ENCODE assay signal across 32 cellular contexts in the genomic region with DNA sequence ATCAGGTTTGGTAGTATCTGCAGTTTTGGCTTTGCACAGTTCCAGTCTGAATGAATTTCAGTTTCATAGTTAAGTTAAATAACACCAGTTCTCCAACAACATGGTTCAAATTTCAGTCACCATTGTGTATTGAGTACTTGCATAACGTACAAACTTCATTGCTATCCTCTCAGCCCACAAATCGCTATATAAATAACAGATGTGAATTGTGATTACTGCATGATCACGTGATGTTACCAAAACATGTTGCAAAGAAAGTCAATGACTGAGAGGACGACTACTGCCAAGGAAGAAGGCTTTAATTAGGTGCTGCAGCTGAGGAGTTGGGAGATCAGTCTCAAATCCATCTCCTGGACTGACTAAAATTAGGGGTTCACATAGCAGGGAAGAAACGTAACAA. TPM values are rescaled to one million over a fixed set of nuclear protein-coding genes. Genes with fewer than 3 reads are reported as not detected.
DNase-seq lines count a peak whose midpoint lies in the region; ATAC-seq, FAIRE-seq and TF ChIP-seq lines count a peak whose summit lies in the region.
"Had no signal": no experiment of that assay in that cellular context is flagged by ENCODE, and none has a peak within 500 bp of the region (broad histone marks: within the 10 kb centered on the region; RNA-seq: fewer than 3 reads in every experiment).

No MANE protein-coding gene starts in this region.

- intact Hi-C loops in HepG2 (cut with micrococcal nuclease; ENCODE audit: unreplicated experiment) = no loop called here
- intact Hi-C loops in right lobe of liver (cut with DNase I) = no loop called here
- intact Hi-C loops in CD4-positive, alpha-beta memory T cell (cut with micrococcal nuclease) = no loop called here

- in situ Hi-C loops in HepG2 (cut with HindIII; ENCODE audit: extremely low pct_ligation_motif_present, low pct_unique_long_range_greater_than_20kb) = no loop called here

- no peak for TF ChIP-seq CTCF in HepG2 (CRISPR knock-in tag; IDR thresholded peaks at IDR 0.05)
- no peak for TF ChIP-seq CTCF in right lobe of liver (IDR thresholded peaks at IDR 0.05)
- TF ChIP-seq CTCF in fibroblast of mammary gland (conservative IDR thresholded peaks at IDR 0.05; ENCODE audit: control insufficient read depth, insufficient read depth, low read depth, low read length) = no peak
- no peak for TF ChIP-seq CTCF in progenitor cell of endocrine pancreas (IDR thresholded peaks at IDR 0.05; ENCODE audit: unreplicated experiment)

- POLR2A ChIA-PET in HepG2 (lab: Yijun Ruan, JAX) = no interaction called here
- POLR2A ChIA-PET in CD4-positive, alpha-beta memory T cell (lab: Charles Lee; ENCODE audit: partially characterized antibody) = no interaction called here

- no peak overlapping the region for H3K4me3 Mint-ChIP-seq in CD4-positive, alpha-beta memory T cell
- H3K4me3 Mint-ChIP-seq in progenitor cell of endocrine pancreas (ENCODE audit: low read depth) = no peak overlapping the region
- H3K4me3 Mint-ChIP-seq: activated CD4-positive, alpha-beta memory T cell treated with anti-CD3 and anti-CD28 coated beads, Interleukin-2, amount 10 ng/mL, durations not matched to agents 7 days and 5 days; activated naive CD8-positive, alpha-beta T cell treated with anti-CD3 and anti-CD28 coated beads for 36 hours; CD14-positive monocyte; GM23338; immature natural killer cell; T-helper 1 cell treated with Interleukin-12 subunit alpha and Interleukin-12 subunit beta and Interleukin-4 antibody, amounts not matched to agents 30 μg/mL and 1 μg/mL, for 36 hours had no signal

- H4K20me1 ChIP-seq in HepG2 (ENCODE audit: insufficient read depth, low read length) = no peaks in the 10 kb centered on the region

- no peak overlapping the region for H3K4me2 ChIP-seq in HepG2 (ENCODE audit: low read depth, low read length)
- H3K4me2 ChIP-seq: GM23338, KMS-11 had no signal

- TF ChIP-seq RAD21 in HepG2 (CRISPR knock-in tag; IDR thresholded peaks at IDR 0.05) = no peak

- H3K9ac ChIP-seq in HepG2 (ENCODE audit: insufficient read depth, low read depth, low read length) = no peak overlapping the region
- H3K9ac ChIP-seq: KMS-11 had no signal

- H3K79me2 ChIP-seq in HepG2 (ENCODE audit: insufficient read depth, low read length) = no peaks in the 10 kb centered on the region

- TF ChIP-seq POLR2A in HepG2 (IDR thresholded peaks at IDR 0.05; ENCODE audit: insufficient read depth in 1 of 2, low read depth in 2 of 2, low read length in 2 of 2) (no peak), right lobe of liver (IDR thresholded peaks at IDR 0.05) (no peak)

- no peak for DNase-seq in HepG2 (ENCODE audit: low spot score)
- no peak for DNase-seq in right lobe of liver
- peak; percentile 9 for DNase-seq in LHCN-M2 (ENCODE audit: low read depth)
- DNase-seq in fibroblast of mammary gland (ENCODE audit: low read depth) = peak; percentile 89
- DNase-seq in putamen (ENCODE audit: low spot score) = no peak
- no peak for DNase-seq in D341Med (ENCODE audit: low spot score)
- DNase-seq in CD4-positive, alpha-beta memory T cell = no peak
- no peak for DNase-seq in progenitor cell of endocrine pancreas (ENCODE audit: low spot score, unreplicated experiment)
- DNase-seq: activated CD4-positive, alpha-beta memory T cell treated with anti-CD3 and anti-CD28 coated beads, Interleukin-2, amount 10 ng/mL, durations not matched to agents 7 days and 5 days; activated CD4-positive, CD25-positive, alpha-beta regulatory T cell treated with anti-CD3 and anti-CD28 coated beads, Interleukin-2, amount 50 U/mL, for 72 hours; activated naive CD8-positive, alpha-beta T cell treated with anti-CD3 and anti-CD28 coated beads for 36 hours; central memory CD4-positive, alpha-beta T cell; dorsolateral prefrontal cortex; foreskin melanocyte; hippocampal formation; immature natural killer cell; mesendoderm; MV-4-11; NCI-H1694; Peyer's patch had no signal

- H3K36me3 ChIP-seq in HepG2 (replicated peaks in 1 of 2; ENCODE audit: control insufficient read depth in 1 of 2, insufficient read depth in 2 of 2, low read length in 2 of 2) (no peaks in the 10 kb centered on the region), right lobe of liver (no peaks in the 10 kb centered on the region)
- H3K36me3 ChIP-seq in CD4-positive, alpha-beta memory T cell (ENCODE audit: insufficient read depth, low read length) = no peaks in the 10 kb centered on the region
- H3K36me3 ChIP-seq: neutrophil, Peyer's patch had no signal

- 3% methylated on average over 5 of the region's 5 CpGs for WGBS in HepG2 (ENCODE audit: low lambda C conversion rate)
- 51% methylated on average over 5 of the region's 5 CpGs for WGBS in right lobe of liver (ENCODE audit: insufficient coverage, low coverage, low lambda C conversion rate, missing lambda C conversion rate)

- H3K27me3 Mint-ChIP-seq in CD4-positive, alpha-beta memory T cell = peaks cover 6 to 11% of the 10 kb centered on the region in 2 donors
- no peaks in the 10 kb centered on the region for H3K27me3 Mint-ChIP-seq in progenitor cell of endocrine pancreas

- ATAC-seq in HepG2 = no peak
- ATAC-seq in right lobe of liver = no peak
- ATAC-seq: GM23338, left lobe of liver had no signal

- H3K4me3 ChIP-seq in HepG2 (replicated peaks in 1 of 3; ENCODE audit: insufficient read depth in 1 of 3, low read depth in 2 of 3, low read length in 3 of 3) = no peak overlapping the region
- no peak overlapping the region for H3K4me3 ChIP-seq in right lobe of liver
- no peak overlapping the region for H3K4me3 ChIP-seq in fibroblast of mammary gland (ENCODE audit: control insufficient read depth, low read depth, low read length)
- H3K4me3 ChIP-seq in CD4-positive, alpha-beta memory T cell (ENCODE audit: low read length in 2 of 2) = no peak overlapping the region
- H3K4me3 ChIP-seq: dorsolateral prefrontal cortex, GM23338, Peyer's patch had no signal

- H3K9me3 ChIP-seq in HepG2 (ENCODE audit: low read length) (no peaks in the 10 kb centered on the region), right lobe of liver (no peaks in the 10 kb centered on the region)
- H3K9me3 ChIP-seq in CD4-positive, alpha-beta memory T cell (ENCODE audit: control insufficient read depth in 1 of 2, low read length in 2 of 2) = no peaks in the 10 kb centered on the region
- H3K9me3 ChIP-seq: neutrophil, Peyer's patch had no signal

- no peaks in the 10 kb centered on the region for H3K4me1 ChIP-seq in HepG2 (ENCODE audit: insufficient read depth, low read length)
- H3K4me1 ChIP-seq in right lobe of liver = no peaks in the 10 kb centered on the region
- H3K4me1 ChIP-seq in CD4-positive, alpha-beta memory T cell (ENCODE audit: insufficient read depth, low read length) = no peaks in the 10 kb centered on the region
- H3K4me1 ChIP-seq: Peyer's patch had no signal

- no peak overlapping the region for H3K27ac Mint-ChIP-seq in CD4-positive, alpha-beta memory T cell
- H3K27ac Mint-ChIP-seq in progenitor cell of endocrine pancreas = no peak overlapping the region
- H3K27ac Mint-ChIP-seq: activated CD4-positive, alpha-beta memory T cell treated with anti-CD3 and anti-CD28 coated beads, Interleukin-2, amount 10 ng/mL, durations not matched to agents 7 days and 5 days; activated naive CD8-positive, alpha-beta T cell treated with anti-CD3 and anti-CD28 coated beads for 36 hours; activated T-helper 2 cell treated with anti-CD3 and anti-CD28 coated beads, Interferon-gamma antibody, Interleukin-2, Interleukin-4, amounts not matched to agents 10 μg/mL and 5 μg/mL and 100 μg/mL, durations not matched to agents 14 hours and 24 hours and 36 hours; CD14-positive monocyte; GM23338; immature natural killer cell; T-helper 1 cell treated with Interleukin-12 subunit alpha and Interleukin-12 subunit beta and Interleukin-4 antibody, amounts not matched to agents 30 μg/mL and 1 μg/mL, for 36 hours had no signal

- CTCF ChIA-PET in HepG2 (lab: Yijun Ruan, JAX; ENCODE audit: low intra/inter-chr PET ratio, low total read pairs) = no interaction called here
- CTCF ChIA-PET in CD4-positive, alpha-beta memory T cell (lab: Charles Lee; ENCODE audit: partially characterized antibody) = no interaction called here

- no peaks in the 10 kb centered on the region for H3K36me3 Mint-ChIP-seq in CD4-positive, alpha-beta memory T cell
- H3K36me3 Mint-ChIP-seq in progenitor cell of endocrine pancreas (ENCODE audit: insufficient read depth) = no peaks in the 10 kb centered on the region
- H3K36me3 Mint-ChIP-seq: activated naive CD8-positive, alpha-beta T cell treated with anti-CD3 and anti-CD28 coated beads for 36 hours; CD14-positive monocyte; immature natural killer cell had no signal

- BruUV-seq in HepG2 (replicated peaks; lab: Mats Ljungman, UMichigan) = no TSS peak

- no peaks in the 10 kb centered on the region for H3K9me3 Mint-ChIP-seq in CD4-positive, alpha-beta memory T cell
- H3K9me3 Mint-ChIP-seq in progenitor cell of endocrine pancreas (ENCODE audit: low read depth) = no peaks in the 10 kb centered on the region
- H3K9me3 Mint-ChIP-seq: activated CD4-positive, alpha-beta memory T cell treated with anti-CD3 and anti-CD28 coated beads, Interleukin-2, amount 10 ng/mL, durations not matched to agents 7 days and 5 days; activated naive CD8-positive, alpha-beta T cell treated with anti-CD3 and anti-CD28 coated beads for 36 hours; activated T-helper 2 cell treated with anti-CD3 and anti-CD28 coated beads, Interferon-gamma antibody, Interleukin-2, Interleukin-4, amounts not matched to agents 10 μg/mL and 5 μg/mL and 100 μg/mL, durations not matched to agents 14 hours and 24 hours and 36 hours; CD14-positive monocyte; GM23338; immature natural killer cell; T-helper 1 cell treated with Interleukin-12 subunit alpha and Interleukin-12 subunit beta and Interleukin-4 antibody, amounts not matched to agents 30 μg/mL and 1 μg/mL, for 36 hours had no signal

- H3K27me3 ChIP-seq in HepG2 (ENCODE audit: control insufficient read depth in 1 of 2, insufficient read depth in 2 of 2, low read length in 2 of 2) (no peaks in the 10 kb centered on the region), right lobe of liver (no peaks in the 10 kb centered on the region)
- no peaks in the 10 kb centered on the region for H3K27me3 ChIP-seq in CD4-positive, alpha-beta memory T cell (ENCODE audit: insufficient read depth, low read length)
- H3K27me3 ChIP-seq: neutrophil, Peyer's patch had no signal

- TF ChIP-seq EP300 in HepG2 (IDR thresholded peaks at IDR 0.05; ENCODE audit: low read depth in 2 of 2, low read length in 2 of 2) = no peak
- no peak for TF ChIP-seq EP300 in HepG2 (CRISPR knock-in tag; IDR thresholded peaks at IDR 0.05; ENCODE audit: borderline replicate concordance)

- H2AFZ ChIP-seq in HepG2 (ENCODE audit: low read length) = no peak overlapping the region
- H2AFZ ChIP-seq: GM23338 had no signal

- peaks cover 0 to 1% (median 0%) of the 10 kb centered on the region in 4 donors for H3K4me1 Mint-ChIP-seq in CD4-positive, alpha-beta memory T cell
- H3K4me1 Mint-ChIP-seq in progenitor cell of endocrine pancreas (ENCODE audit: low read depth) = no peaks in the 10 kb centered on the region
- H3K4me1 Mint-ChIP-seq: GM23338, immature natural killer cell had no signal

- H3K27ac ChIP-seq in HepG2 (ENCODE audit: extremely low read length, insufficient read depth, low read length) (no peak overlapping the region), right lobe of liver (no peak overlapping the region)
- no peak overlapping the region for H3K27ac ChIP-seq in CD4-positive, alpha-beta memory T cell (ENCODE audit: low read depth, low read length)
- H3K27ac ChIP-seq: dorsolateral prefrontal cortex, KMS-11, neutrophil, Peyer's patch had no signal

- no peak for FAIRE-seq in HepG2 (lab: Jason Lieb, UNC)
- FAIRE-seq: astrocyte, D721Med had no signal

RNA-seq across cellular contexts. Expression of a gene that starts 48.2 kb away (rescaled TPM):
- total RNA-seq in HepG2 (2016; rRNA removed; fragmentation: Illumina TruSeq; extraction: Trizol) = not detected in 2 replicates
- not detected in 2 replicates for total RNA-seq in HepG2 (2016; cell fraction: cytosol; rRNA removed; fragmentation: Illumina TruSeq; extraction: Trizol; ENCODE audit: low read depth)
- not detected in 2 replicates for total RNA-seq in HepG2 (2016; cell fraction: insoluble cytoplasmic fraction; rRNA removed; fragmentation: Illumina TruSeq; extraction: Trizol)
- total RNA-seq in HepG2 (2016; cell fraction: membrane; rRNA removed; fragmentation: Illumina TruSeq; extraction: Trizol) = not detected in 2 replicates
- not detected in 2 replicates for total RNA-seq in HepG2 (2016; cell fraction: nucleus; rRNA removed; fragmentation: Illumina TruSeq; extraction: Trizol)
- not detected in 2 replicates for polyA plus RNA-seq in HepG2 (2011; rRNA removed)
- not detected in 2 replicates for polyA plus RNA-seq in HepG2 (2011; cell fraction: cytosol; rRNA removed)
- polyA plus RNA-seq in HepG2 (2011; cell fraction: nucleus; rRNA removed) = not detected in 2 replicates
- polyA plus RNA-seq in HepG2 (2012) = 0.01 and 0.03 TPM in 2 replicates
- not detected in 2 replicates for polyA plus RNA-seq in HepG2 (2016; cell fraction: cytosol; fragmentation: Illumina TruSeq; extraction: Trizol; ENCODE audit: low read depth)
- polyA plus RNA-seq in HepG2 (2016; cell fraction: insoluble cytoplasmic fraction; fragmentation: Illumina TruSeq; extraction: Trizol; ENCODE audit: low read depth) = not detected in 2 replicates
- polyA plus RNA-seq in HepG2 (2016; cell fraction: membrane; fragmentation: Illumina TruSeq; extraction: Trizol; ENCODE audit: low read depth) = not detected in 2 replicates
- polyA plus RNA-seq in HepG2 (2016; cell fraction: nucleus; fragmentation: Illumina TruSeq; extraction: Trizol; ENCODE audit: insufficient read depth, low read depth) = not detected in 2 replicates
- 6.9 TPM in 1 of 2 replicates, not detected in the other for polyA minus RNA-seq in HepG2 (2011; rRNA and poly(A)+ RNA removed; ENCODE audit: low replicate concordance)
- polyA minus RNA-seq in HepG2 (2011; cell fraction: cytosol; rRNA and poly(A)+ RNA removed) = 0.09 TPM in 1 of 2 replicates, not detected in the other
- polyA minus RNA-seq in HepG2 (2011; cell fraction: nucleus; rRNA and poly(A)+ RNA removed) = under 0.01 TPM in 2 replicates
- total RNA-seq in right lobe of liver = 1 to 10 TPM in 5 of 6 experiments, under 1 TPM in 1; 0.86 to 2.4 (median 1.8) TPM
- not detected in 2 replicates for total RNA-seq in LHCN-M2 (2014; rRNA removed)
- polyA plus RNA-seq in LHCN-M2 (2012) = 0.16 TPM
- under 1 TPM in 1 of 2 experiments, not detected in 1; 0.03 TPM for total RNA-seq in CD4-positive, alpha-beta memory T cell
- under 1 TPM in 1 of 2 donors, not detected in 1; 0.10 TPM for polyA plus RNA-seq in CD4-positive, alpha-beta memory T cell
- total RNA-seq in progenitor cell of endocrine pancreas = 0.41 and 0.44 TPM in 2 replicates
- total RNA-seq: A673; activated naive CD8-positive, alpha-beta T cell treated with anti-CD3 and anti-CD28 coated beads for 36 hours; activated T-helper 2 cell treated with anti-CD3 and anti-CD28 coated beads, Interferon-gamma antibody, Interleukin-2, Interleukin-4, amounts not matched to agents 10 μg/mL and 5 μg/mL and 100 μg/mL, durations not matched to agents 14 hours and 24 hours and 36 hours; HT-29; SK-MEL-5 had no signal

RNA-seq across cellular contexts. Expression of a gene that starts 48.7 kb away (rescaled TPM):
- total RNA-seq in HepG2 (2016; rRNA removed; fragmentation: Illumina TruSeq; extraction: Trizol) = 0.02 TPM in 1 of 2 replicates, not detected in the other
- total RNA-seq in HepG2 (2016; cell fraction: cytosol; rRNA removed; fragmentation: Illumina TruSeq; extraction: Trizol; ENCODE audit: low read depth) = 0.09 and 0.10 TPM in 2 replicates
- total RNA-seq in HepG2 (2016; cell fraction: insoluble cytoplasmic fraction; rRNA removed; fragmentation: Illumina TruSeq; extraction: Trizol) = 0.02 TPM in 1 of 2 replicates, not detected in the other
- 0.03 and 0.07 TPM in 2 replicates for total RNA-seq in HepG2 (2016; cell fraction: membrane; rRNA removed; fragmentation: Illumina TruSeq; extraction: Trizol)
- total RNA-seq in HepG2 (2016; cell fraction: nucleus; rRNA removed; fragmentation: Illumina TruSeq; extraction: Trizol) = 0.09 TPM in 1 of 2 replicates, not detected in the other
- not detected in 2 replicates for polyA plus RNA-seq in HepG2 (2011; rRNA removed)
- polyA plus RNA-seq in HepG2 (2011; cell fraction: cytosol; rRNA removed) = not detected in 2 replicates
- polyA plus RNA-seq in HepG2 (2011; cell fraction: nucleus; rRNA removed) = not detected in 2 replicates
- not detected in 2 replicates for polyA plus RNA-seq in HepG2 (2012)
- not detected in 2 replicates for polyA plus RNA-seq in HepG2 (2016; cell fraction: cytosol; fragmentation: Illumina TruSeq; extraction: Trizol; ENCODE audit: low read depth)
- not detected in 2 replicates for polyA plus RNA-seq in HepG2 (2016; cell fraction: insoluble cytoplasmic fraction; fragmentation: Illumina TruSeq; extraction: Trizol; ENCODE audit: low read depth)
- not detected in 2 replicates for polyA plus RNA-seq in HepG2 (2016; cell fraction: membrane; fragmentation: Illumina TruSeq; extraction: Trizol; ENCODE audit: low read depth)
- polyA plus RNA-seq in HepG2 (2016; cell fraction: nucleus; fragmentation: Illumina TruSeq; extraction: Trizol; ENCODE audit: insufficient read depth, low read depth) = not detected in 2 replicates
- polyA minus RNA-seq in HepG2 (2011; rRNA and poly(A)+ RNA removed; ENCODE audit: low replicate concordance) = 5.8 TPM in 1 of 2 replicates, not detected in the other
- polyA minus RNA-seq in HepG2 (2011; cell fraction: cytosol; rRNA and poly(A)+ RNA removed) = not detected in 2 replicates
- polyA minus RNA-seq in HepG2 (2011; cell fraction: nucleus; rRNA and poly(A)+ RNA removed) = 0.12 and 0.26 TPM in 2 replicates
- total RNA-seq in right lobe of liver = 1 to 10 TPM in 3 of 6 experiments, under 1 TPM in 3; 0.12 to 1.6 (median 0.73) TPM
- not detected in 2 replicates for total RNA-seq in LHCN-M2 (2014; rRNA removed)
- 0.04 TPM for polyA plus RNA-seq in LHCN-M2 (2012)
- total RNA-seq in CD4-positive, alpha-beta memory T cell = under 1 TPM in 1 of 2 experiments, not detected in 1; 0.03 TPM
- polyA plus RNA-seq in CD4-positive, alpha-beta memory T cell = not detected
- total RNA-seq in progenitor cell of endocrine pancreas = 0.09 and 0.34 TPM in 2 replicates
- total RNA-seq: A673; activated naive CD8-positive, alpha-beta T cell treated with anti-CD3 and anti-CD28 coated beads for 36 hours; activated T-helper 2 cell treated with anti-CD3 and anti-CD28 coated beads, Interferon-gamma antibody, Interleukin-2, Interleukin-4, amounts not matched to agents 10 μg/mL and 5 μg/mL and 100 μg/mL, durations not matched to agents 14 hours and 24 hours and 36 hours; astrocyte; HT-29; SK-MEL-5 had no signal
- polyA plus RNA-seq: CD14-positive monocyte had no signal

Comparison
In these comparisons a context has a peak if more than half of its experiments do, and no peak if none do; other contexts are left out.
1. DNase-seq: peak in LHCN-M2 (single experiment) and fibroblast of mammary gland (single experiment); none in HepG2 (single experiment), right lobe of liver (0 of 3), putamen (single experiment), D341Med (single experiment), CD4-positive, alpha-beta memory T cell (0 of 5) and progenitor cell of endocrine pancreas (single experiment).